ENCODE assay signal across 23 cellular contexts in genomic region chr16:1028056-1028455, GRCh38. TPM values are rescaled to one million over a fixed set of nuclear protein-coding genes. Genes with fewer than 3 reads are reported as not detected.
DNase-seq lines count a peak whose midpoint lies in the region; ATAC-seq and TF ChIP-seq lines count a peak whose summit lies in the region.
"Had no signal": no experiment of that assay in that cellular context is flagged by ENCODE, and none has a peak within 500 bp of the region (broad histone marks: within the 10 kb centered on the region; RNA-seq: fewer than 3 reads in every experiment).

No MANE protein-coding gene starts in this region.

- peaks cover 35% of the 10 kb centered on the region for H3K27me3 Mint-ChIP-seq in stimulated activated naive CD8-positive, alpha-beta T cell treated with anti-CD3 and anti-CD28 coated beads, Interleukin-15, amount 100 ng/mL, for 72 hours
- H3K27me3 Mint-ChIP-seq in HFFc6 (ENCODE audit: insufficient read depth): peaks cover 17% of the 10 kb centered on the region; the same call in 1 of the 2 replicates
- peaks cover 4% of the 10 kb centered on the region for H3K27me3 Mint-ChIP-seq in activated T-helper 17 cell treated with anti-CD3 and anti-CD28 coated beads, Interleukin-2, amount 50 U/mL, for 72 hours

- H3K36me3 ChIP-seq in HEK293 (ENCODE audit: control insufficient read depth in 2 of 2, insufficient read depth in 1 of 2, low read length in 2 of 2) (no peaks in the 10 kb centered on the region), esophagus muscularis mucosa (no peaks in the 10 kb centered on the region)
- H3K36me3 ChIP-seq: SJSA1 had no signal

- H3K4me1 ChIP-seq in HEK293 (ENCODE audit: control insufficient read depth, insufficient read depth, low read length) (no peaks in the 10 kb centered on the region), esophagus muscularis mucosa (peaks cover 3 to 24% (median 6%) of the 10 kb centered on the region in 4 donors)

- no peak for ATAC-seq in stimulated activated naive CD8-positive, alpha-beta T cell treated with anti-CD3 and anti-CD28 coated beads, Interleukin-15, Interleukin-2, amounts not matched to agents 100 U/mL and 50 U/mL, for 24 hours
- no peak for ATAC-seq in stimulated activated naive CD8-positive, alpha-beta T cell treated with anti-CD3 and anti-CD28 coated beads, Interleukin-15, amount 100 ng/mL, for 72 hours
- no peak for ATAC-seq in activated T-helper 17 cell treated with anti-CD3 and anti-CD28 coated beads, Interleukin-2, amount 50 U/mL, for 72 hours (replicated peaks)

- TF ChIP-seq CTCF in HEK293 (tag by site-specific recombination; IDR thresholded peaks at IDR 0.05) (no peak), dorsolateral prefrontal cortex (IDR thresholded peaks at IDR 0.05 in 54 of 56, conservative IDR thresholded peaks at IDR 0.05 in 2 of 56; ENCODE audit: low read depth in 1 of 56, partially characterized antibody in 56 of 56) (no peak), HFFc6 (IDR thresholded peaks at IDR 0.05) (no peak), esophagus muscularis mucosa (IDR thresholded peaks at IDR 0.05) (no peak)

- H3K36me3 Mint-ChIP-seq in HFFc6 (ENCODE audit: low read depth): no peaks in the 10 kb centered on the region
- no peaks in the 10 kb centered on the region for H3K36me3 Mint-ChIP-seq in activated T-helper 17 cell treated with anti-CD3 and anti-CD28 coated beads, Interleukin-2, amount 50 U/mL, for 72 hours (ENCODE audit: low read depth)

- DNase-seq in stimulated activated naive CD8-positive, alpha-beta T cell treated with anti-CD3 and anti-CD28 coated beads, Interleukin-15, Interleukin-2, amounts not matched to agents 100 U/mL and 50 U/mL, for 24 hours: peak; percentile 23
- no peak for DNase-seq in stimulated activated naive CD8-positive, alpha-beta T cell treated with anti-CD3 and anti-CD28 coated beads, Interleukin-15, amount 100 ng/mL, for 72 hours
- DNase-seq in dorsolateral prefrontal cortex: peak in 2 of 10 donors; percentile 64 to 75
- no peak for DNase-seq in HFFc6
- no peak for DNase-seq in esophagus muscularis mucosa (ENCODE audit: extremely low spot score)
- DNase-seq: Calu3, DMS153, DND-41, IMR-90, NCI-H1048, NCI-H1417, NCI-H1694 treated with DMSO at 0.1 percent for 48 hours, NCI-H2081, NCI-H226, NCI-H510A, NCI-H69, Right ventricle myocardium superior, RPMI8226 had no signal

- H3K4me1 Mint-ChIP-seq in stimulated activated naive CD8-positive, alpha-beta T cell treated with anti-CD3 and anti-CD28 coated beads, Interleukin-15, amount 100 ng/mL, for 72 hours: peaks cover 14% of the 10 kb centered on the region
- no peaks in the 10 kb centered on the region for H3K4me1 Mint-ChIP-seq in HFFc6 (ENCODE audit: low read depth)
- no peaks in the 10 kb centered on the region for H3K4me1 Mint-ChIP-seq in activated T-helper 17 cell treated with anti-CD3 and anti-CD28 coated beads, Interleukin-2, amount 50 U/mL, for 72 hours

- H3K27me3 ChIP-seq in dorsolateral prefrontal cortex (no peaks in the 10 kb centered on the region), esophagus muscularis mucosa (peaks cover 0 to 78% (median 4%) of the 10 kb centered on the region in 4 donors)

- no peaks in the 10 kb centered on the region for H3K9me3 Mint-ChIP-seq in stimulated activated naive CD8-positive, alpha-beta T cell treated with anti-CD3 and anti-CD28 coated beads, Interleukin-15, amount 100 ng/mL, for 72 hours
- no peaks in the 10 kb centered on the region for H3K9me3 Mint-ChIP-seq in HFFc6
- H3K9me3 Mint-ChIP-seq in activated T-helper 17 cell treated with anti-CD3 and anti-CD28 coated beads, Interleukin-2, amount 50 U/mL, for 72 hours: no peaks in the 10 kb centered on the region

- H3K27ac Mint-ChIP-seq in stimulated activated naive CD8-positive, alpha-beta T cell treated with anti-CD3 and anti-CD28 coated beads, Interleukin-15, amount 100 ng/mL, for 72 hours: no peak overlapping the region
- H3K27ac Mint-ChIP-seq in HFFc6: no peak overlapping the region
- H3K27ac Mint-ChIP-seq in activated T-helper 17 cell treated with anti-CD3 and anti-CD28 coated beads, Interleukin-2, amount 50 U/mL, for 72 hours: no peak overlapping the region

- no peak overlapping the region for H3K4me3 Mint-ChIP-seq in stimulated activated naive CD8-positive, alpha-beta T cell treated with anti-CD3 and anti-CD28 coated beads, Interleukin-15, amount 100 ng/mL, for 72 hours
- H3K4me3 Mint-ChIP-seq in HFFc6: no peak overlapping the region
- no peak overlapping the region for H3K4me3 Mint-ChIP-seq in activated T-helper 17 cell treated with anti-CD3 and anti-CD28 coated beads, Interleukin-2, amount 50 U/mL, for 72 hours

- CTCF ChIA-PET in HEK293 (lab: Yijun Ruan, JAX): interaction anchor here (0.9 to 1.8 kb wide), 2 partner anchors 29 to 214 kb away, joined by 3 to 6 read pairs; no protein-coding TSS in a partner anchor

- POLR2A ChIA-PET in HEK293 (lab: Yijun Ruan, JAX): no interaction called here

- no peak for TF ChIP-seq EP300 in esophagus muscularis mucosa (IDR thresholded peaks at IDR 0.05)

- no peak for TF ChIP-seq POLR2A in esophagus muscularis mucosa (IDR thresholded peaks at IDR 0.05; ENCODE audit: low read depth)

- WGBS in esophagus muscularis mucosa: 37% methylated on average over 12 of the region's 15 CpGs

- H3K9me3 ChIP-seq in HEK293 (ENCODE audit: control insufficient read depth, insufficient read depth, low read depth, low read length): no peaks in the 10 kb centered on the region
- no peaks in the 10 kb centered on the region for H3K9me3 ChIP-seq in esophagus muscularis mucosa
- H3K9me3 ChIP-seq: SJSA1 had no signal

- intact Hi-C loops in dorsolateral prefrontal cortex (cut with DNase I) (no loop called here), esophagus muscularis mucosa (cut with DNase I) (no loop called here)

- no peak overlapping the region for H3K27ac ChIP-seq in HEK293 (ENCODE audit: extremely low read depth, low read depth, low read length)
- H3K27ac ChIP-seq in dorsolateral prefrontal cortex: peak overlapping the region in 58 of 59 donors; percentile 83 to 97 (median 94)
- H3K27ac ChIP-seq in temporal lobe (ENCODE audit: low read depth, low read length): peak overlapping the region; percentile 91
- no peak overlapping the region for H3K27ac ChIP-seq in esophagus muscularis mucosa (replicated peaks in 1 of 4)
- H3K27ac ChIP-seq: KMS-11, SJSA1 had no signal

- H3K4me3 ChIP-seq in HEK293 (ENCODE audit: low read depth, low read length) (no peak overlapping the region), dorsolateral prefrontal cortex (peak overlapping the region in 1 of 59 donors; percentile 4), esophagus muscularis mucosa (no peak overlapping the region)
- H3K4me3 ChIP-seq: SJSA1 had no signal

TF ChIP-seq in HEK293, 187 proteins besides CTCF, POLR2A, EP300 and RAD21 (continues in another document):
- TF ChIP-seq PATZ1 (tag by site-specific recombination; IDR thresholded peaks at IDR 0.05) (0 out of 2 replicates have a peak, but pooled peaks have one; percentile 20), ZNF449 (tag by site-specific recombination; IDR thresholded peaks at IDR 0.05) (no peak), ZNF561 (tag by site-specific recombination; IDR thresholded peaks at IDR 0.05; ENCODE audit: borderline replicate concordance) (no peak)

RNA-seq across cellular contexts. Expression of gene SSTR5, which starts 44.5 kb away (rescaled TPM):
- under 1 TPM in 8 of 120 experiments, not detected in 112; 0.37 to 0.67 (median 0.44) TPM for total RNA-seq in dorsolateral prefrontal cortex
- not detected for total RNA-seq in temporal lobe
- total RNA-seq in HFFc6 (2021; fragmentation: NEBNext Ultra II Directional; extraction: Animal tissue kit (Norgen Biotek cat#: 25700)): not detected
- not detected for total RNA-seq in esophagus muscularis mucosa
- total RNA-seq in activated T-helper 17 cell treated with anti-CD3 and anti-CD28 coated beads, Interleukin-2, amount 50 U/mL, for 72 hours: not detected
- total RNA-seq: Calu3, IMR-90, SJSA1 had no signal

RNA-seq across cellular contexts. Expression of gene SOX8, which starts 46.5 kb away (rescaled TPM):
- 100 to 1,000 TPM in 11 of 120 experiments, 10 to 100 TPM in 109; 17.7 to 191 (median 59.0) TPM for total RNA-seq in dorsolateral prefrontal cortex
- total RNA-seq in temporal lobe: 21.6 TPM
- under 1 TPM in 2 of 6 experiments, not detected in 4; 0.05 to 0.07 TPM for total RNA-seq in HFFc6 (2021; fragmentation: NEBNext Ultra II Directional; extraction: Animal tissue kit (Norgen Biotek cat#: 25700))
- 1 to 10 TPM; 4.1 to 4.6 (median 4.3) TPM for total RNA-seq in esophagus muscularis mucosa
- total RNA-seq in activated T-helper 17 cell treated with anti-CD3 and anti-CD28 coated beads, Interleukin-2, amount 50 U/mL, for 72 hours: 1 to 10 TPM in 1 of 2 donors, under 1 TPM in 1; 0.35 to 3.8 TPM

RNA-seq across cellular contexts. Expression of gene LMF1, which starts 57.3 kb away (rescaled TPM):
- 10 to 100 TPM; 26.2 to 68.7 (median 45.4) TPM for total RNA-seq in dorsolateral prefrontal cortex
- total RNA-seq in temporal lobe: 10.6 TPM
- 10 to 100 TPM; 10.9 to 19.3 (median 14.2) TPM for total RNA-seq in HFFc6 (2021; fragmentation: NEBNext Ultra II Directional; extraction: Animal tissue kit (Norgen Biotek cat#: 25700))
- total RNA-seq in esophagus muscularis mucosa: 10 to 100 TPM; 14.5 to 32.0 (median 23.8) TPM
- total RNA-seq in activated T-helper 17 cell treated with anti-CD3 and anti-CD28 coated beads, Interleukin-2, amount 50 U/mL, for 72 hours: 10 to 100 TPM; 12.3 to 17.8 TPM

Comparison
In these comparisons a context has a peak if more than half of its experiments do, and no peak if none do; other contexts are left out.
1. H3K27ac ChIP-seq: peak in dorsolateral prefrontal cortex (58 of 59) and temporal lobe (single experiment); none in HEK293 (single experiment) and esophagus muscularis mucosa (0 of 4).